8 cellular contexts compared by ENCODE assay signal in genomic region chr21:33383056-33383888, GRCh38. TPM values are rescaled to one million over a fixed set of nuclear protein-coding genes. Genes with fewer than 3 reads are reported as not detected.
DNase-seq lines count a peak whose midpoint lies in the region; ATAC-seq and TF ChIP-seq lines count a peak whose summit lies in the region.

No MANE protein-coding gene starts in this region.

- H3K9ac ChIP-seq in skeletal muscle satellite cell (ENCODE audit: low read depth, low read length), result peak overlapping the region; percentile 39

- H3K27me3 ChIP-seq in skeletal muscle satellite cell (ENCODE audit: control insufficient read depth, insufficient read depth, low read length), result no peaks in the 10 kb centered on the region

- DNase-seq in activated T-helper 1 cell treated with anti-CD3 and anti-CD28 coated beads, Interleukin-2, amount 50 U/mL, for 16 hours (ENCODE audit: low read depth in 1 of 2, low spot score in 1 of 2), result peak; percentile 41 to 55
- DNase-seq in Right ventricle myocardium inferior (ENCODE audit: missing footprints) (peak; percentile 87), middle frontal gyrus (ENCODE audit: extremely low spot score, low spot score) (no peak), COR-L47 (lab: John Stamatoyannopoulos, UW) (no peak)

- intact Hi-C loops in Right ventricle myocardium inferior (cut with DNase I), result no loop called here

- H3K9me3 ChIP-seq in skeletal muscle satellite cell (replicated peaks; ENCODE audit: low read length), result no peaks in the 10 kb centered on the region

- no peaks in the 10 kb centered on the region for H3K36me3 ChIP-seq in skeletal muscle satellite cell (ENCODE audit: insufficient read depth, low read length)

- peak overlapping the region; percentile 71 for H3K4me2 ChIP-seq in skeletal muscle satellite cell (ENCODE audit: low read length)

- H3K4me1 ChIP-seq in skeletal muscle satellite cell (ENCODE audit: control insufficient read depth, insufficient read depth, low read length), result peaks cover 42% of the 10 kb centered on the region

- H3K4me3 ChIP-seq in skeletal muscle satellite cell (ENCODE audit: low read length), result peak overlapping the region; percentile 6

- peak; percentile 86 for ATAC-seq in GM18511 (IDR thresholded peaks at IDR 0.05; ENCODE audit: unreplicated experiment)
- peak; percentile 66 for ATAC-seq in HG02970 (IDR thresholded peaks at IDR 0.05; ENCODE audit: low FRiP score, unreplicated experiment)
- peak; percentile 47 for ATAC-seq in Right ventricle myocardium inferior

TF ChIP-seq in PFSK-1, 5 proteins besides CTCF, POLR2A, EP300 and RAD21:
- TF ChIP-seq TAF1 (IDR thresholded peaks at IDR 0.05; ENCODE audit: borderline replicate concordance, insufficient read depth, low read length) (0 out of 2 replicates have a peak, but pooled peaks have one; percentile 20), FOXP2 (optimal IDR thresholded peaks at IDR 0.05; ENCODE audit: borderline replicate concordance, extremely low read depth, extremely low read length, insufficient read depth) (peak; percentile 93), SIN3A (IDR thresholded peaks at IDR 0.05; ENCODE audit: borderline replicate concordance, insufficient read depth, low read length) (peak; percentile 55; the same call in 1 of the 2 replicates)
- TF ChIP-seq, protein P1, sequence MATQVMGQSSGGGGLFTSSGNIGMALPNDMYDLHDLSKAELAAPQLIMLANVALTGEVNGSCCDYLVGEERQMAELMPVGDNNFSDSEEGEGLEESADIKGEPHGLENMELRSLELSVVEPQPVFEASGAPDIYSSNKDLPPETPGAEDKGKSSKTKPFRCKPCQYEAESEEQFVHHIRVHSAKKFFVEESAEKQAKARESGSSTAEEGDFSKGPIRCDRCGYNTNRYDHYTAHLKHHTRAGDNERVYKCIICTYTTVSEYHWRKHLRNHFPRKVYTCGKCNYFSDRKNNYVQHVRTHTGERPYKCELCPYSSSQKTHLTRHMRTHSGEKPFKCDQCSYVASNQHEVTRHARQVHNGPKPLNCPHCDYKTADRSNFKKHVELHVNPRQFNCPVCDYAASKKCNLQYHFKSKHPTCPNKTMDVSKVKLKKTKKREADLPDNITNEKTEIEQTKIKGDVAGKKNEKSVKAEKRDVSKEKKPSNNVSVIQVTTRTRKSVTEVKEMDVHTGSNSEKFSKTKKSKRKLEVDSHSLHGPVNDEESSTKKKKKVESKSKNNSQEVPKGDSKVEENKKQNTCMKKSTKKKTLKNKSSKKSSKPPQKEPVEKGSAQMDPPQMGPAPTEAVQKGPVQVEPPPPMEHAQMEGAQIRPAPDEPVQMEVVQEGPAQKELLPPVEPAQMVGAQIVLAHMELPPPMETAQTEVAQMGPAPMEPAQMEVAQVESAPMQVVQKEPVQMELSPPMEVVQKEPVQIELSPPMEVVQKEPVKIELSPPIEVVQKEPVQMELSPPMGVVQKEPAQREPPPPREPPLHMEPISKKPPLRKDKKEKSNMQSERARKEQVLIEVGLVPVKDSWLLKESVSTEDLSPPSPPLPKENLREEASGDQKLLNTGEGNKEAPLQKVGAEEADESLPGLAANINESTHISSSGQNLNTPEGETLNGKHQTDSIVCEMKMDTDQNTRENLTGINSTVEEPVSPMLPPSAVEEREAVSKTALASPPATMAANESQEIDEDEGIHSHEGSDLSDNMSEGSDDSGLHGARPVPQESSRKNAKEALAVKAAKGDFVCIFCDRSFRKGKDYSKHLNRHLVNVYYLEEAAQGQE (IDR thresholded peaks at IDR 0.05; ENCODE audit: insufficient read depth in 1 of 2, low read depth in 2 of 2, low read length in 2 of 2), result no peak

RNA-seq across cellular contexts. Expression of gene IFNGR2, which starts 19.9 kb away (rescaled TPM):
- 32.4 TPM for polyA plus RNA-seq in PFSK-1 (2012; ENCODE audit: insufficient read length, low read depth)
- 36.4 TPM for total RNA-seq in Right ventricle myocardium inferior
- 38.8 and 52.2 TPM in 2 replicates for total RNA-seq in skeletal muscle satellite cell (2012; rRNA removed)

RNA-seq across cellular contexts. Expression of gene IFNAR1, which starts 58.5 kb away (rescaled TPM):
- 33.2 TPM for polyA plus RNA-seq in PFSK-1 (2012; ENCODE audit: insufficient read length, low read depth)
- total RNA-seq in Right ventricle myocardium inferior, result 31.6 TPM
- 13.1 and 14.4 TPM in 2 replicates for total RNA-seq in skeletal muscle satellite cell (2012; rRNA removed)

Comparison
In these comparisons a context has a peak if more than half of its experiments do, and no peak if none do; other contexts are left out.
1. DNase-seq: peak in activated T-helper 1 cell treated with anti-CD3 and anti-CD28 coated beads, Interleukin-2, amount 50 U/mL, for 16 hours (2 of 2) and Right ventricle myocardium inferior (single experiment); none in middle frontal gyrus (single experiment) and COR-L47 (single experiment).
2. Peak in every context shown above with its lines, with median percentiles within 50 percentile points of each other: ATAC-seq.